ENCODE assay signal across 23 cellular contexts in genomic region chr12:32281098-32281497, GRCh38.
DNase-seq lines count a peak whose midpoint lies in the region; ATAC-seq and TF ChIP-seq lines count a peak whose summit lies in the region.
"Had no signal": no experiment of that assay in that cellular context is flagged by ENCODE, and none has a peak within 500 bp of the region (broad histone marks: within the 10 kb centered on the region; RNA-seq: fewer than 3 reads in every experiment).

No MANE protein-coding gene starts in this region.

- H3K36me3 ChIP-seq in Caco-2 (ENCODE audit: control insufficient read depth, insufficient read depth, low read length): no peaks in the 10 kb centered on the region
- no peaks in the 10 kb centered on the region for H3K36me3 ChIP-seq in Karpas-422 (ENCODE audit: insufficient read depth, low read length)
- no peaks in the 10 kb centered on the region for H3K36me3 ChIP-seq in mucosa of descending colon (ENCODE audit: low read depth)

- BruUV-seq in Caco-2 (replicated peaks; lab: Mats Ljungman, UMichigan): no TSS peak

- no peak overlapping the region for H3K4me3 ChIP-seq in Caco-2 (ENCODE audit: low read depth, low read length)
- no peak overlapping the region for H3K4me3 ChIP-seq in Karpas-422 (ENCODE audit: low read length)
- H3K4me3 ChIP-seq in mucosa of descending colon: no peak overlapping the region
- H3K4me3 ChIP-seq: A549; BLaER1 treated with 17β-estradiol and CSF1 and Interleukin-3, amounts not matched to agents 10 nM and 100 nM; GM12878 had no signal

- H3K27ac ChIP-seq in Karpas-422 (ENCODE audit: low read length): peak overlapping the region; percentile 57
- H3K27ac ChIP-seq: 22Rv1; A549; BLaER1 treated with 17β-estradiol and CSF1 and Interleukin-3, amounts not matched to agents 10 nM and 100 nM; C4-2B had no signal

- H3K4me1 ChIP-seq in Caco-2 (peaks cover 16% of the 10 kb centered on the region), Karpas-422 (ENCODE audit: low read length) (peaks cover 84% of the 10 kb centered on the region), mucosa of descending colon (ENCODE audit: low read depth) (no peaks in the 10 kb centered on the region)
- H3K4me1 ChIP-seq: A549; BLaER1 treated with 17β-estradiol and CSF1 and Interleukin-3, amounts not matched to agents 10 nM and 100 nM had no signal

- POLR2A ChIA-PET in Caco-2 (lab: Charles Lee): no interaction called here

- CTCF ChIA-PET in Caco-2 (lab: Charles Lee): interaction anchor here (0.5 to 1.0 kb wide), 2 partner anchors 9 to 95 kb away, joined by 4 read pairs; no protein-coding TSS in a partner anchor

- no peak overlapping the region for H3K4me3 Mint-ChIP-seq in Caco-2 (ENCODE audit: unreplicated experiment)
- H3K4me3 Mint-ChIP-seq: B cell; CD4-positive, alpha-beta T cell; CD8-positive, alpha-beta T cell had no signal

- no peak for DNase-seq in Caco-2
- no peak for DNase-seq in Karpas-422
- no peak for DNase-seq in left colon
- peak in 1 of 3 donors; percentile 24 for DNase-seq in mucosa of descending colon
- DNase-seq in effector CD4-positive, alpha-beta T cell: no peak
- no peak for DNase-seq in NCI-H2171 treated with DMSO at 0.1 percent for 48 hours (lab: John Stamatoyannopoulos, UW)
- DNase-seq: AML-193; CD4-positive, alpha-beta T cell; CD8-positive, alpha-beta T cell; DMS 273 treated with DMSO at 0.1 percent for 48 hours; DMS153; DMS53; DMS79; DND-41; EL; GDM1 had no signal

- no peak overlapping the region for H3K4me2 ChIP-seq in Karpas-422 (ENCODE audit: low read depth, low read length, poor library complexity, severe bottlenecking)
- H3K4me2 ChIP-seq: A549; BLaER1 treated with 17β-estradiol and CSF1 and Interleukin-3, amounts not matched to agents 10 nM and 100 nM had no signal

- TF ChIP-seq CTCF in Caco-2 (IDR thresholded peaks at IDR 0.05; ENCODE audit: insufficient read depth in 1 of 2, low read depth in 1 of 2, low read length in 1 of 2, severe bottlenecking in 1 of 2, unreplicated experiment in 1 of 2) (no peak), mucosa of descending colon (IDR thresholded peaks at IDR 0.05) (no peak)

- H3K36me3 Mint-ChIP-seq in Caco-2 (ENCODE audit: insufficient read depth, unreplicated experiment): no peaks in the 10 kb centered on the region
- H3K36me3 Mint-ChIP-seq: CD8-positive, alpha-beta T cell had no signal

- H2AFZ ChIP-seq in Karpas-422 (ENCODE audit: low read length): no peak overlapping the region

- peaks cover 6% of the 10 kb centered on the region for H3K9me3 Mint-ChIP-seq in Caco-2 (ENCODE audit: unreplicated experiment)
- H3K9me3 Mint-ChIP-seq: CD4-positive, alpha-beta T cell; CD8-positive, alpha-beta T cell had no signal

- H4K20me1 ChIP-seq in Karpas-422 (ENCODE audit: insufficient read depth, low read depth, low read length): no peaks in the 10 kb centered on the region
- H4K20me1 ChIP-seq: BLaER1 treated with 17β-estradiol and CSF1 and Interleukin-3, amounts not matched to agents 10 nM and 100 nM had no signal

- peak; percentile 96 for ATAC-seq in left colon
- peak; percentile 95 for ATAC-seq in mucosa of descending colon
- no peak for ATAC-seq in GM19324 (IDR thresholded peaks at IDR 0.05; ENCODE audit: low FRiP score, unreplicated experiment)
- ATAC-seq: A549; CD8-positive, alpha-beta T cell; GM12878 had no signal

- no peaks in the 10 kb centered on the region for H3K27me3 ChIP-seq in Caco-2 (replicated peaks; ENCODE audit: control insufficient read depth, insufficient read depth, low read length)
- no peaks in the 10 kb centered on the region for H3K27me3 ChIP-seq in Karpas-422 (ENCODE audit: low read length)
- H3K27me3 ChIP-seq: BLaER1 treated with 17β-estradiol and CSF1 and Interleukin-3, amounts not matched to agents 10 nM and 100 nM had no signal

- no peak overlapping the region for H3K9ac ChIP-seq in Karpas-422 (ENCODE audit: low read length)
- H3K9ac ChIP-seq: BLaER1 treated with 17β-estradiol and CSF1 and Interleukin-3, amounts not matched to agents 10 nM and 100 nM had no signal

- H3K79me2 ChIP-seq in Karpas-422 (ENCODE audit: low read length): peaks cover 73% of the 10 kb centered on the region

- H3K9me3 ChIP-seq in Caco-2 (no peaks in the 10 kb centered on the region), Karpas-422 (ENCODE audit: low read length) (no peaks in the 10 kb centered on the region), mucosa of descending colon (no peaks in the 10 kb centered on the region)
- H3K9me3 ChIP-seq: A549 had no signal

- intact Hi-C loops in Caco-2 (cut with micrococcal nuclease; ENCODE audit: unreplicated experiment): no loop called here
- intact Hi-C loops in left colon (cut with DNase I, micrococcal nuclease): no loop called here
- intact Hi-C loops in mucosa of descending colon (cut with DNase I, micrococcal nuclease): no loop called here

- H3K27ac Mint-ChIP-seq in Caco-2 (ENCODE audit: unreplicated experiment): peak overlapping the region; percentile 13
- H3K27ac Mint-ChIP-seq: B cell; CD4-positive, alpha-beta T cell; CD8-positive, alpha-beta T cell had no signal

- no peaks in the 10 kb centered on the region for H3K27me3 Mint-ChIP-seq in Caco-2 (ENCODE audit: insufficient read depth, unreplicated experiment)
- H3K27me3 Mint-ChIP-seq: B cell; CD4-positive, alpha-beta T cell had no signal

- peaks cover 20% of the 10 kb centered on the region for H3K4me1 Mint-ChIP-seq in Caco-2 (ENCODE audit: low read depth, unreplicated experiment)
- H3K4me1 Mint-ChIP-seq: B cell had no signal

- H3K9me2 ChIP-seq in Karpas-422 (replicated peaks; ENCODE audit: insufficient read depth, low read length): no peaks in the 10 kb centered on the region
